ENCODE assay signal across 11 cellular contexts in genomic region chr17:14748036-14748715, GRCh38.
A peak's percentile ranks its signal among the peaks of the same experiment; 100 is the strongest.
DNase-seq lines count a peak whose midpoint lies in the region; ATAC-seq and TF ChIP-seq lines count a peak whose summit lies in the region.
"Had no signal": no experiment of that assay in that cellular context is flagged by ENCODE, and none has a peak within 500 bp of the region (broad histone marks: within the 10 kb centered on the region; RNA-seq: fewer than 3 reads in every experiment).

No MANE protein-coding gene starts in this region.

- ATAC-seq in HG02943 (IDR thresholded peaks at IDR 0.05; ENCODE audit: low read depth, unreplicated experiment) (peak; percentile 60), aorta (ENCODE audit: low FRiP score) (peak; percentile 48)

- WGBS in aorta, 2 donors, result 86 to 91% methylated on average over 12 of the region's 12 CpGs

- no peak overlapping the region for H3K4me3 ChIP-seq in SJCRH30
- no peak overlapping the region for H3K4me3 ChIP-seq in aorta (ENCODE audit: low read length in 2 of 2)
- no peak overlapping the region for H3K4me3 ChIP-seq in BE2C (ENCODE audit: low read depth, low read length)

- H3K27me3 ChIP-seq in SJCRH30 (no peaks in the 10 kb centered on the region), aorta (ENCODE audit: control insufficient read depth in 1 of 2, insufficient read depth in 2 of 2, low read length in 1 of 2) (peaks cover 0 to 2% of the 10 kb centered on the region in 2 donors), BE2C (no peaks in the 10 kb centered on the region)

- intact Hi-C loops in aorta (cut with DNase I), result no loop called here

- H3K4me1 ChIP-seq in SJCRH30, result 0 out of 2 replicates have a peak, but pooled peaks cover 2% of the 10 kb centered on the region
- no peaks in the 10 kb centered on the region for H3K4me1 ChIP-seq in aorta (ENCODE audit: control insufficient read depth in 1 of 2, insufficient read depth in 2 of 2, low read length in 2 of 2)
- no peaks in the 10 kb centered on the region for H3K4me1 ChIP-seq in BE2C

- H3K9me3 ChIP-seq in SJCRH30 (replicated peaks) (no peaks in the 10 kb centered on the region), aorta (ENCODE audit: control insufficient read depth, low read length) (no peaks in the 10 kb centered on the region), BE2C (no peaks in the 10 kb centered on the region)

- DNase-seq in stimulated activated CD4-positive, alpha-beta T cell treated with anti-CD3 and anti-CD28 coated beads, Interleukin-15, amount 100 ng/mL, for 48 hours (ENCODE audit: low read depth in 2 of 2), result peak; percentile 2
- no peak for DNase-seq in stimulated activated CD4-positive, alpha-beta T cell treated with anti-CD3 and anti-CD28 coated beads, Interleukin-12 subunit alpha, Interleukin-12 subunit beta, amount 100 ng/mL, for 4 hours
- DNase-seq in SJCRH30, result peak; percentile 30 to 60
- no peak for DNase-seq in aorta
- DNase-seq in epidermal melanocyte (ENCODE audit: insufficient read length, low spot score), result no peak
- DNase-seq in BE2C, result no peak
- no peak for DNase-seq in mucosa of gallbladder (ENCODE audit: low spot score)
- DNase-seq: activated naive CD4-positive, alpha-beta T cell treated with anti-CD3 and anti-CD28 coated beads, Interleukin-2, amount 50 U/mL, for 16 hours; CD8-positive, alpha-beta memory T cell; NCI-H1105 treated with DMSO at 0.1 percent for 48 hours had no signal

- H3K36me3 ChIP-seq in SJCRH30 (no peaks in the 10 kb centered on the region), aorta (ENCODE audit: control insufficient read depth in 1 of 2, insufficient read depth in 2 of 2, low read length in 1 of 2) (no peaks in the 10 kb centered on the region), BE2C (no peaks in the 10 kb centered on the region)

- no peak for TF ChIP-seq CTCF in BE2C (IDR thresholded peaks at IDR 0.05; ENCODE audit: low read depth, low read length)

- no peak overlapping the region for H3K27ac ChIP-seq in SJCRH30
- no peak overlapping the region for H3K27ac ChIP-seq in aorta (ENCODE audit: low read depth in 1 of 2, low read length in 2 of 2)

Comparison
In these comparisons a context has a peak if more than half of its experiments do, and no peak if none do; other contexts are left out.
1. DNase-seq: peak in stimulated activated CD4-positive, alpha-beta T cell treated with anti-CD3 and anti-CD28 coated beads, Interleukin-15, amount 100 ng/mL, for 48 hours (2 of 2) and SJCRH30 (2 of 2); none in stimulated activated CD4-positive, alpha-beta T cell treated with anti-CD3 and anti-CD28 coated beads, Interleukin-12 subunit alpha, Interleukin-12 subunit beta, amount 100 ng/mL, for 4 hours (single experiment), aorta (0 of 2), epidermal melanocyte (single experiment), BE2C (single experiment) and mucosa of gallbladder (single experiment).